In the genomic region with DNA sequence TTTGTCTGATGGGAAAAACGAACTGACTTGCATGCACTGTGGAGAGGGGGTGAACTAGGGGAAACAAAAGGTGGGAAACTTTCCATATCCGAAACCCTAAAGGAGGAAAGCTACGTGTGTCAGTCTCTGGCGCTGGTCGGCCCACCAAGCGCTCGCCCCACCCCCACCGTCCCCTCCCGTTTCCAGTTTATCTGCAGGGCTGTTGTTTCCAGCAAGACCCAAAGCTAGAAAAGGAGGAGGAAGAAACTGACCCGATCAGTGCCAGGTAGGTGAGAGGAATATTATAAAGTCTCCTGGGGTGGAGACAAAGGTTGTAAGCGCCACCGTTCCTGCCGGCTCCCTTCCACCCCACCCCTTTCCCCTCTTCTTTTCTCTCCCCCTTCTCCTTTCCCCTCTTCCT, we compare ENCODE assay signal across 9 cellular contexts. TPM values are rescaled to one million over a fixed set of nuclear protein-coding genes. Genes with fewer than 3 reads are reported as not detected.
A peak's percentile ranks its signal among the peaks of the same experiment; 100 is the strongest.
DNase-seq lines count a peak whose midpoint lies in the region; ATAC-seq, FAIRE-seq and TF ChIP-seq lines count a peak whose summit lies in the region.
"Had no signal": no experiment of that assay in that cellular context is flagged by ENCODE, and none has a peak within 500 bp of the region (broad histone marks: within the 10 kb centered on the region; RNA-seq: fewer than 3 reads in every experiment).

No MANE protein-coding gene starts in this region.

- peak overlapping the region in 9 of 11 experiments; percentile 50 to 66 (median 57); a peak in 17 of 22 replicates for H3K27ac ChIP-seq in BLaER1 treated with 17β-estradiol and CSF1 and Interleukin-3, amounts not matched to agents 10 nM and 100 nM
- H3K27ac ChIP-seq in HepG2 (ENCODE audit: extremely low read length, insufficient read depth, low read length), result peak overlapping the region; percentile 59
- peak overlapping the region; percentile 31 for H3K27ac ChIP-seq in thymus (ENCODE audit: low read depth)
- H3K27ac ChIP-seq: neutrophil had no signal

- no peaks in the 10 kb centered on the region for H3K36me3 Mint-ChIP-seq in IgD-negative memory B cell

- TF ChIP-seq POLR2A in HepG2 (IDR thresholded peaks at IDR 0.05; ENCODE audit: insufficient read depth in 1 of 2, low read depth in 2 of 2, low read length in 2 of 2), result no peak

- DNase-seq in cardiac fibroblast (ENCODE audit: low read depth in 2 of 2), result no peak
- DNase-seq in HepG2 (ENCODE audit: low spot score), result no peak
- no peak for DNase-seq in NCI-H226
- no peak for DNase-seq in effector CD8-positive, alpha-beta T cell (lab: John Stamatoyannopoulos, UW)

- H3K79me2 ChIP-seq in HepG2 (ENCODE audit: insufficient read depth, low read length), result peaks cover 5% of the 10 kb centered on the region

- H4K20me1 ChIP-seq in BLaER1 treated with 17β-estradiol and CSF1 and Interleukin-3, amounts not matched to agents 10 nM and 100 nM, result no peaks in the 10 kb centered on the region
- H4K20me1 ChIP-seq in HepG2 (ENCODE audit: insufficient read depth, low read length), result no peaks in the 10 kb centered on the region

- CTCF ChIA-PET in HepG2 (lab: Yijun Ruan, JAX; ENCODE audit: low intra/inter-chr PET ratio, low total read pairs), result no interaction called here

- FAIRE-seq in HepG2 (lab: Jason Lieb, UNC), result no peak

- peak overlapping the region; percentile 48 to 77 (median 66) for H3K4me2 ChIP-seq in BLaER1 treated with 17β-estradiol and CSF1 and Interleukin-3, amounts not matched to agents 10 nM and 100 nM
- peak overlapping the region; percentile 70 for H3K4me2 ChIP-seq in HepG2 (ENCODE audit: low read depth, low read length)

- no peak for TF ChIP-seq RAD21 in HepG2 (CRISPR knock-in tag; IDR thresholded peaks at IDR 0.05)

- no peak for TF ChIP-seq EP300 in HepG2 (IDR thresholded peaks at IDR 0.05; ENCODE audit: low read depth in 2 of 2, low read length in 2 of 2)
- TF ChIP-seq EP300 in HepG2 (CRISPR knock-in tag; IDR thresholded peaks at IDR 0.05; ENCODE audit: borderline replicate concordance), result no peak

- 4% methylated on average over 11 of the region's 13 CpGs for WGBS in HepG2 (ENCODE audit: low lambda C conversion rate)
- WGBS in thymus, result under 1% methylated on average over 13 of the region's 13 CpGs

- H3K4me1 Mint-ChIP-seq in IgD-negative memory B cell, result peaks cover 0 to 5% (median 0%) of the 10 kb centered on the region in 3 donors

- in situ Hi-C loops in HepG2 (cut with HindIII; ENCODE audit: extremely low pct_ligation_motif_present, low pct_unique_long_range_greater_than_20kb), result no loop called here

- H3K4me3 ChIP-seq in BLaER1 treated with 17β-estradiol and CSF1 and Interleukin-3, amounts not matched to agents 10 nM and 100 nM, result peak overlapping the region; percentile 63 to 80 (median 74)
- H3K4me3 ChIP-seq in cardiac fibroblast (replicated peaks in 1 of 2; ENCODE audit: low read depth in 2 of 2, low read length in 2 of 2) (peak overlapping the region; percentile 71 to 75), HepG2 (replicated peaks in 1 of 3; ENCODE audit: insufficient read depth in 1 of 3, low read depth in 2 of 3, low read length in 3 of 3) (peak overlapping the region; percentile 73 to 82 (median 76)), thymus (ENCODE audit: low read length) (peak overlapping the region; percentile 67)

- H3K36me3 ChIP-seq in BLaER1 treated with 17β-estradiol and CSF1 and Interleukin-3, amounts not matched to agents 10 nM and 100 nM, result no peaks in the 10 kb centered on the region
- no peaks in the 10 kb centered on the region for H3K36me3 ChIP-seq in HepG2 (replicated peaks in 1 of 2; ENCODE audit: control insufficient read depth in 1 of 2, insufficient read depth in 2 of 2, low read length in 2 of 2)
- H3K36me3 ChIP-seq in thymus (ENCODE audit: control insufficient read depth, insufficient read depth), result no peaks in the 10 kb centered on the region
- H3K36me3 ChIP-seq: neutrophil had no signal

- H3K4me1 ChIP-seq in BLaER1 treated with 17β-estradiol and CSF1 and Interleukin-3, amounts not matched to agents 10 nM and 100 nM, result peaks cover 0 to 7% (median 0%) of the 10 kb centered on the region in 10 experiments; a peak in 4 of 20 replicates
- H3K4me1 ChIP-seq in HepG2 (ENCODE audit: insufficient read depth, low read length) (peaks cover 21% of the 10 kb centered on the region), thymus (ENCODE audit: control insufficient read depth, insufficient read depth, low read length) (no peaks in the 10 kb centered on the region)

- no peaks in the 10 kb centered on the region for H3K9me3 Mint-ChIP-seq in IgD-negative memory B cell

- H3K27me3 Mint-ChIP-seq in IgD-negative memory B cell, result peaks cover 5% of the 10 kb centered on the region

- H3K4me3 Mint-ChIP-seq in IgD-negative memory B cell, result peak overlapping the region; percentile 69 to 91 (median 86)

- intact Hi-C loops in HepG2 (cut with micrococcal nuclease; ENCODE audit: unreplicated experiment), result no loop called here

- H3K27me3 ChIP-seq in BLaER1 treated with 17β-estradiol and CSF1 and Interleukin-3, amounts not matched to agents 10 nM and 100 nM, result peaks cover 0 to 19% (median 10%) of the 10 kb centered on the region in 11 experiments; a peak in 11 of 22 replicates
- no peaks in the 10 kb centered on the region; a peak in 1 of 5 replicates for H3K27me3 ChIP-seq in HepG2 (ENCODE audit: control insufficient read depth in 1 of 2, insufficient read depth in 2 of 2, low read length in 2 of 2)
- H3K27me3 ChIP-seq in thymus (ENCODE audit: control insufficient read depth, insufficient read depth), result no peaks in the 10 kb centered on the region
- H3K27me3 ChIP-seq: neutrophil had no signal

- ATAC-seq in HepG2 (peak; percentile 44; the same call in 2 of the 3 replicates), HG02973 (IDR thresholded peaks at IDR 0.05; ENCODE audit: unreplicated experiment) (no peak)

- TSS peak; percentile 88 for BruUV-seq in HepG2 (replicated peaks; lab: Mats Ljungman, UMichigan)

- no peaks in the 10 kb centered on the region for H3K9me3 ChIP-seq in BLaER1 treated with 17β-estradiol and CSF1 and Interleukin-3, amounts not matched to agents 10 nM and 100 nM (replicated peaks in 1 of 11)
- no peaks in the 10 kb centered on the region for H3K9me3 ChIP-seq in HepG2 (ENCODE audit: low read length)
- no peaks in the 10 kb centered on the region for H3K9me3 ChIP-seq in thymus (ENCODE audit: control insufficient read depth)
- H3K9me3 ChIP-seq: neutrophil had no signal

- H3K9ac ChIP-seq in BLaER1 treated with 17β-estradiol and CSF1 and Interleukin-3, amounts not matched to agents 10 nM and 100 nM, result peak overlapping the region; percentile 67 to 80 (median 75)
- peak overlapping the region; percentile 77 for H3K9ac ChIP-seq in HepG2 (ENCODE audit: insufficient read depth, low read depth, low read length)

- no peak overlapping the region for H3K27ac Mint-ChIP-seq in IgD-negative memory B cell

- POLR2A ChIA-PET in HepG2 (lab: Yijun Ruan, JAX), result interaction anchor here (1.0 to 3.6 kb wide), 3 partner anchors 11 to 103 kb away, joined by 3 to 13 read pairs (median 4); a partner anchor contains a TSS

- TF ChIP-seq CTCF in cardiac fibroblast (IDR thresholded peaks at IDR 0.05; ENCODE audit: low read depth, low read length) (no peak), HepG2 (CRISPR knock-in tag; IDR thresholded peaks at IDR 0.05) (no peak)

- H2AFZ ChIP-seq in HepG2 (ENCODE audit: low read length), result no peak overlapping the region

RNA-seq across cellular contexts. Expression of a gene that starts 0.6 kb away (rescaled TPM):
- polyA plus RNA-seq in IgD-negative memory B cell (1.3 TPM), HepG2 (2011; rRNA removed) (9.3 and 15.8 TPM in 2 replicates), thymus (192 TPM)
- 45.8 and 65.4 TPM in 2 replicates for total RNA-seq in HepG2 (2016; rRNA removed; fragmentation: Illumina TruSeq; extraction: Trizol)
- total RNA-seq in HepG2 (2016; cell fraction: cytosol; rRNA removed; fragmentation: Illumina TruSeq; extraction: Trizol; ENCODE audit: low read depth), result 6.0 and 7.6 TPM in 2 replicates
- 47.4 and 69.9 TPM in 2 replicates for total RNA-seq in HepG2 (2016; cell fraction: insoluble cytoplasmic fraction; rRNA removed; fragmentation: Illumina TruSeq; extraction: Trizol)
- 9.1 and 10.8 TPM in 2 replicates for total RNA-seq in HepG2 (2016; cell fraction: membrane; rRNA removed; fragmentation: Illumina TruSeq; extraction: Trizol)
- 18.0 and 18.6 TPM in 2 replicates for total RNA-seq in HepG2 (2016; cell fraction: nucleus; rRNA removed; fragmentation: Illumina TruSeq; extraction: Trizol)
- 4.1 and 8.0 TPM in 2 replicates for polyA plus RNA-seq in HepG2 (2011; cell fraction: cytosol; rRNA removed)
- polyA plus RNA-seq in HepG2 (2011; cell fraction: nucleus; rRNA removed), result 2.8 and 3.9 TPM in 2 replicates
- polyA plus RNA-seq in HepG2 (2012), result 22.7 and 32.6 TPM in 2 replicates
- 4.3 and 4.7 TPM in 2 replicates for polyA plus RNA-seq in HepG2 (2016; cell fraction: cytosol; fragmentation: Illumina TruSeq; extraction: Trizol; ENCODE audit: low read depth)
- 90.4 and 96.9 TPM in 2 replicates for polyA plus RNA-seq in HepG2 (2016; cell fraction: insoluble cytoplasmic fraction; fragmentation: Illumina TruSeq; extraction: Trizol; ENCODE audit: low read depth)
- polyA plus RNA-seq in HepG2 (2016; cell fraction: membrane; fragmentation: Illumina TruSeq; extraction: Trizol; ENCODE audit: low read depth), result 6.5 and 6.6 TPM in 2 replicates
- 35.3 and 41.8 TPM in 2 replicates for polyA plus RNA-seq in HepG2 (2016; cell fraction: nucleus; fragmentation: Illumina TruSeq; extraction: Trizol; ENCODE audit: insufficient read depth, low read depth)
- 0.34 and 1.5 TPM in 2 replicates for polyA minus RNA-seq in HepG2 (2011; rRNA and poly(A)+ RNA removed; ENCODE audit: low replicate concordance)
- 3.2 and 5.0 TPM in 2 replicates for polyA minus RNA-seq in HepG2 (2011; cell fraction: cytosol; rRNA and poly(A)+ RNA removed)
- 3.6 and 4.4 TPM in 2 replicates for polyA minus RNA-seq in HepG2 (2011; cell fraction: nucleus; rRNA and poly(A)+ RNA removed)

RNA-seq across cellular contexts. Expression of a gene that starts 19.4 kb away (rescaled TPM):
- polyA plus RNA-seq in IgD-negative memory B cell (7.0 TPM), HepG2 (2011; rRNA removed) (38.5 and 50.9 TPM in 2 replicates), thymus (218 TPM)
- 55.8 and 63.4 TPM in 2 replicates for total RNA-seq in HepG2 (2016; rRNA removed; fragmentation: Illumina TruSeq; extraction: Trizol)
- 16.7 and 19.3 TPM in 2 replicates for total RNA-seq in HepG2 (2016; cell fraction: cytosol; rRNA removed; fragmentation: Illumina TruSeq; extraction: Trizol; ENCODE audit: low read depth)
- 54.0 and 66.4 TPM in 2 replicates for total RNA-seq in HepG2 (2016; cell fraction: insoluble cytoplasmic fraction; rRNA removed; fragmentation: Illumina TruSeq; extraction: Trizol)
- total RNA-seq in HepG2 (2016; cell fraction: membrane; rRNA removed; fragmentation: Illumina TruSeq; extraction: Trizol), result 28.1 and 33.1 TPM in 2 replicates
- 26.0 and 27.5 TPM in 2 replicates for total RNA-seq in HepG2 (2016; cell fraction: nucleus; rRNA removed; fragmentation: Illumina TruSeq; extraction: Trizol)
- polyA plus RNA-seq in HepG2 (2011; cell fraction: cytosol; rRNA removed), result 28.0 and 34.0 TPM in 2 replicates
- 11.7 and 19.8 TPM in 2 replicates for polyA plus RNA-seq in HepG2 (2011; cell fraction: nucleus; rRNA removed)
- 55.0 and 81.6 TPM in 2 replicates for polyA plus RNA-seq in HepG2 (2012)
- 21.1 and 28.5 TPM in 2 replicates for polyA plus RNA-seq in HepG2 (2016; cell fraction: cytosol; fragmentation: Illumina TruSeq; extraction: Trizol; ENCODE audit: low read depth)
- polyA plus RNA-seq in HepG2 (2016; cell fraction: insoluble cytoplasmic fraction; fragmentation: Illumina TruSeq; extraction: Trizol; ENCODE audit: low read depth), result 77.0 and 78.6 TPM in 2 replicates
- 31.6 and 36.2 TPM in 2 replicates for polyA plus RNA-seq in HepG2 (2016; cell fraction: membrane; fragmentation: Illumina TruSeq; extraction: Trizol; ENCODE audit: low read depth)
- polyA plus RNA-seq in HepG2 (2016; cell fraction: nucleus; fragmentation: Illumina TruSeq; extraction: Trizol; ENCODE audit: insufficient read depth, low read depth), result 45.3 and 46.1 TPM in 2 replicates
- 8.9 and 13.0 TPM in 2 replicates for polyA minus RNA-seq in HepG2 (2011; rRNA and poly(A)+ RNA removed; ENCODE audit: low replicate concordance)
- 8.9 and 9.7 TPM in 2 replicates for polyA minus RNA-seq in HepG2 (2011; cell fraction: cytosol; rRNA and poly(A)+ RNA removed)
- polyA minus RNA-seq in HepG2 (2011; cell fraction: nucleus; rRNA and poly(A)+ RNA removed), result 6.6 and 8.2 TPM in 2 replicates

RNA-seq across cellular contexts. Expression of a gene that starts 26.9 kb away (rescaled TPM):
- not detected for polyA plus RNA-seq in IgD-negative memory B cell
- not detected in 2 replicates for total RNA-seq in HepG2 (2016; rRNA removed; fragmentation: Illumina TruSeq; extraction: Trizol)
- total RNA-seq in HepG2 (2016; cell fraction: cytosol; rRNA removed; fragmentation: Illumina TruSeq; extraction: Trizol; ENCODE audit: low read depth), result not detected in 2 replicates
- not detected in 2 replicates for total RNA-seq in HepG2 (2016; cell fraction: insoluble cytoplasmic fraction; rRNA removed; fragmentation: Illumina TruSeq; extraction: Trizol)
- total RNA-seq in HepG2 (2016; cell fraction: membrane; rRNA removed; fragmentation: Illumina TruSeq; extraction: Trizol), result not detected in 2 replicates
- not detected in 2 replicates for total RNA-seq in HepG2 (2016; cell fraction: nucleus; rRNA removed; fragmentation: Illumina TruSeq; extraction: Trizol)
- not detected in 2 replicates for polyA plus RNA-seq in HepG2 (2011; rRNA removed)
- not detected in 2 replicates for polyA plus RNA-seq in HepG2 (2011; cell fraction: cytosol; rRNA removed)
- not detected in 2 replicates for polyA plus RNA-seq in HepG2 (2011; cell fraction: nucleus; rRNA removed)
- polyA plus RNA-seq in HepG2 (2012), result not detected in 2 replicates
- polyA plus RNA-seq in HepG2 (2016; cell fraction: cytosol; fragmentation: Illumina TruSeq; extraction: Trizol; ENCODE audit: low read depth), result not detected in 2 replicates
- not detected in 2 replicates for polyA plus RNA-seq in HepG2 (2016; cell fraction: insoluble cytoplasmic fraction; fragmentation: Illumina TruSeq; extraction: Trizol; ENCODE audit: low read depth)
- polyA plus RNA-seq in HepG2 (2016; cell fraction: membrane; fragmentation: Illumina TruSeq; extraction: Trizol; ENCODE audit: low read depth), result not detected in 2 replicates
- not detected in 2 replicates for polyA plus RNA-seq in HepG2 (2016; cell fraction: nucleus; fragmentation: Illumina TruSeq; extraction: Trizol; ENCODE audit: insufficient read depth, low read depth)
- not detected in 2 replicates for polyA minus RNA-seq in HepG2 (2011; rRNA and poly(A)+ RNA removed; ENCODE audit: low replicate concordance)
- polyA minus RNA-seq in HepG2 (2011; cell fraction: cytosol; rRNA and poly(A)+ RNA removed), result not detected in 2 replicates
- polyA minus RNA-seq in HepG2 (2011; cell fraction: nucleus; rRNA and poly(A)+ RNA removed), result not detected in 2 replicates
- 18.6 TPM for polyA plus RNA-seq in thymus

RNA-seq across cellular contexts. Expression of a gene that starts 46.1 kb away (rescaled TPM):
- 58.7 TPM for polyA plus RNA-seq in IgD-negative memory B cell
- total RNA-seq in HepG2 (2016; rRNA removed; fragmentation: Illumina TruSeq; extraction: Trizol), result 0.46 TPM in 2 replicates
- not detected in 2 replicates for total RNA-seq in HepG2 (2016; cell fraction: cytosol; rRNA removed; fragmentation: Illumina TruSeq; extraction: Trizol; ENCODE audit: low read depth)
- 0.30 and 0.51 TPM in 2 replicates for total RNA-seq in HepG2 (2016; cell fraction: insoluble cytoplasmic fraction; rRNA removed; fragmentation: Illumina TruSeq; extraction: Trizol)
- 0.28 TPM in 1 of 2 replicates, not detected in the other for total RNA-seq in HepG2 (2016; cell fraction: membrane; rRNA removed; fragmentation: Illumina TruSeq; extraction: Trizol)
- 0.60 TPM in 1 of 2 replicates, not detected in the other for total RNA-seq in HepG2 (2016; cell fraction: nucleus; rRNA removed; fragmentation: Illumina TruSeq; extraction: Trizol)
- polyA plus RNA-seq in HepG2 (2011; rRNA removed), result 0.54 TPM in 2 replicates
- polyA plus RNA-seq in HepG2 (2011; cell fraction: cytosol; rRNA removed), result 0.39 and 0.97 TPM in 2 replicates
- 0.18 and 0.43 TPM in 2 replicates for polyA plus RNA-seq in HepG2 (2011; cell fraction: nucleus; rRNA removed)
- polyA plus RNA-seq in HepG2 (2012), result 0.86 and 2.0 TPM in 2 replicates
- polyA plus RNA-seq in HepG2 (2016; cell fraction: cytosol; fragmentation: Illumina TruSeq; extraction: Trizol; ENCODE audit: low read depth), result 0.16 TPM in 1 of 2 replicates, not detected in the other
- 0.81 TPM in 1 of 2 replicates, not detected in the other for polyA plus RNA-seq in HepG2 (2016; cell fraction: insoluble cytoplasmic fraction; fragmentation: Illumina TruSeq; extraction: Trizol; ENCODE audit: low read depth)
- not detected in 2 replicates for polyA plus RNA-seq in HepG2 (2016; cell fraction: membrane; fragmentation: Illumina TruSeq; extraction: Trizol; ENCODE audit: low read depth)
- polyA plus RNA-seq in HepG2 (2016; cell fraction: nucleus; fragmentation: Illumina TruSeq; extraction: Trizol; ENCODE audit: insufficient read depth, low read depth), result not detected in 2 replicates
- not detected in 2 replicates for polyA minus RNA-seq in HepG2 (2011; rRNA and poly(A)+ RNA removed; ENCODE audit: low replicate concordance)
- not detected in 2 replicates for polyA minus RNA-seq in HepG2 (2011; cell fraction: cytosol; rRNA and poly(A)+ RNA removed)
- 0.77 and 1.4 TPM in 2 replicates for polyA minus RNA-seq in HepG2 (2011; cell fraction: nucleus; rRNA and poly(A)+ RNA removed)
- 77.7 TPM for polyA plus RNA-seq in thymus

Comparison
In these comparisons a context has a peak if more than half of its experiments do, and no peak if none do; other contexts are left out.
1. RNA of a gene that starts 26.9 kb away (polyA plus RNA-seq): 18.6 TPM in thymus (single experiment); not detected in IgD-negative memory B cell (single experiment) and not detected in HepG2; every median in the first group is over 10 times any median in the second.
2. Peak in every context shown above with its lines, with median percentiles within 50 percentile points of each other: H3K27ac ChIP-seq and H3K4me3 ChIP-seq.